1 cellular context compared by ENCODE assay signal in genomic region chr16:57447142-57447962, GRCh38.
TF ChIP-seq lines count a peak whose summit lies in the region.

Gene CIAPIN1, minus strand, starts transcription at chr16:57447385. Its CDS starts 6,457 bp downstream, at chr16:57440928.
Gene COQ9, plus strand, starts transcription at chr16:57447479. Its CDS starts 27 bp downstream, at chr16:57447506.

TF ChIP-seq in GM23338, 12 proteins besides CTCF, POLR2A, EP300 and RAD21:
- TF ChIP-seq, protein P1, sequence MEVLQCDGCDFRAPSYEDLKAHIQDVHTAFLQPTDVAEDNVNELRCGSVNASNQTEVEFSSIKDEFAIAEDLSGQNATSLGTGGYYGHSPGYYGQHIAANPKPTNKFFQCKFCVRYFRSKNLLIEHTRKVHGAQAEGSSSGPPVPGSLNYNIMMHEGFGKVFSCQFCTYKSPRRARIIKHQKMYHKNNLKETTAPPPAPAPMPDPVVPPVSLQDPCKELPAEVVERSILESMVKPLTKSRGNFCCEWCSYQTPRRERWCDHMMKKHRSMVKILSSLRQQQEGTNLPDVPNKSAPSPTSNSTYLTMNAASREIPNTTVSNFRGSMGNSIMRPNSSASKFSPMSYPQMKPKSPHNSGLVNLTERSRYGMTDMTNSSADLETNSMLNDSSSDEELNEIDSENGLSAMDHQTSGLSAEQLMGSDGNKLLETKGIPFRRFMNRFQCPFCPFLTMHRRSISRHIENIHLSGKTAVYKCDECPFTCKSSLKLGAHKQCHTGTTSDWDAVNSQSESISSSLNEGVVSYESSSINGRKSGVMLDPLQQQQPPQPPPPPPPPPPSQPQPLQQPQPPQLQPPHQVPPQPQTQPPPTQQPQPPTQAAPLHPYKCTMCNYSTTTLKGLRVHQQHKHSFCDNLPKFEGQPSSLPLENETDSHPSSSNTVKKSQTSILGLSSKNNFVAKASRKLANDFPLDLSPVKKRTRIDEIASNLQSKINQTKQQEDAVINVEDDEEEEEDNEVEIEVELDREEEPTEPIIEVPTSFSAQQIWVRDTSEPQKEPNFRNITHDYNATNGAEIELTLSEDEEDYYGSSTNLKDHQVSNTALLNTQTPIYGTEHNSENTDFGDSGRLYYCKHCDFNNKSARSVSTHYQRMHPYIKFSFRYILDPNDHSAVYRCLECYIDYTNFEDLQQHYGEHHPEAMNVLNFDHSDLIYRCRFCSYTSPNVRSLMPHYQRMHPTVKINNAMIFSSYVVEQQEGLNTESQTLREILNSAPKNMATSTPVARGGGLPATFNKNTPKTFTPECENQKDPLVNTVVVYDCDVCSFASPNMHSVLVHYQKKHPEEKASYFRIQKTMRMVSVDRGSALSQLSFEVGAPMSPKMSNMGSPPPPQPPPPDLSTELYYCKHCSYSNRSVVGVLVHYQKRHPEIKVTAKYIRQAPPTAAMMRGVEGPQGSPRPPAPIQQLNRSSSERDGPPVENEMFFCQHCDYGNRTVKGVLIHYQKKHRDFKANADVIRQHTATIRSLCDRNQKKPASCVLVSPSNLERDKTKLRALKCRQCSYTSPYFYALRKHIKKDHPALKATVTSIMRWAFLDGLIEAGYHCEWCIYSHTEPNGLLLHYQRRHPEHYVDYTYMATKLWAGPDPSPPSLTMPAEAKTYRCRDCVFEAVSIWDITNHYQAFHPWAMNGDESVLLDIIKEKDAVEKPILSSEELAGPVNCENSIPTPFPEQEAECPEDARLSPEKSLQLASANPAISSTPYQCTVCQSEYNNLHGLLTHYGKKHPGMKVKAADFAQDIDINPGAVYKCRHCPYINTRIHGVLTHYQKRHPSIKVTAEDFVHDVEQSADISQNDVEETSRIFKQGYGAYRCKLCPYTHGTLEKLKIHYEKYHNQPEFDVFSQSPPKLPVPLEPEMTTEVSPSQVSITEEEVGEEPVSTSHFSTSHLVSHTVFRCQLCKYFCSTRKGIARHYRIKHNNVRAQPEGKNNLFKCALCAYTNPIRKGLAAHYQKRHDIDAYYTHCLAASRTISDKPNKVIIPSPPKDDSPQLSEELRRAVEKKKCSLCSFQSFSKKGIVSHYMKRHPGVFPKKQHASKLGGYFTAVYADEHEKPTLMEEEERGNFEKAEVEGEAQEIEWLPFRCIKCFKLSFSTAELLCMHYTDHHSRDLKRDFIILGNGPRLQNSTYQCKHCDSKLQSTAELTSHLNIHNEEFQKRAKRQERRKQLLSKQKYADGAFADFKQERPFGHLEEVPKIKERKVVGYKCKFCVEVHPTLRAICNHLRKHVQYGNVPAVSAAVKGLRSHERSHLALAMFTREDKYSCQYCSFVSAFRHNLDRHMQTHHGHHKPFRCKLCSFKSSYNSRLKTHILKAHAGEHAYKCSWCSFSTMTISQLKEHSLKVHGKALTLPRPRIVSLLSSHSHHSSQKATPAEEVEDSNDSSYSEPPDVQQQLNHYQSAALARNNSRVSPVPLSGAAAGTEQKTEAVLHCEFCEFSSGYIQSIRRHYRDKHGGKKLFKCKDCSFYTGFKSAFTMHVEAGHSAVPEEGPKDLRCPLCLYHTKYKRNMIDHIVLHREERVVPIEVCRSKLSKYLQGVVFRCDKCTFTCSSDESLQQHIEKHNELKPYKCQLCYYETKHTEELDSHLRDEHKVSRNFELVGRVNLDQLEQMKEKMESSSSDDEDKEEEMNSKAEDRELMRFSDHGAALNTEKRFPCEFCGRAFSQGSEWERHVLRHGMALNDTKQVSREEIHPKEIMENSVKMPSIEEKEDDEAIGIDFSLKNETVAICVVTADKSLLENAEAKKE (CRISPR knock-in tag; IDR thresholded peaks at IDR 0.05): no peak
- no peak for TF ChIP-seq STAT1 (IDR thresholded peaks at IDR 0.05; ENCODE audit: unreplicated experiment)
- peak; percentile 91 for TF ChIP-seq CREB1 (CRISPR knock-in tag; IDR thresholded peaks at IDR 0.05; ENCODE audit: low read depth)
- peak; percentile 8 for TF ChIP-seq REST (IDR thresholded peaks at IDR 0.05; ENCODE audit: unreplicated experiment)
- TF ChIP-seq ZNF331 (CRISPR knock-in tag; IDR thresholded peaks at IDR 0.05; ENCODE audit: low read depth): no peak
- peak; percentile 95 for TF ChIP-seq ETS1 (IDR thresholded peaks at IDR 0.05)
- peak; percentile 95 for TF ChIP-seq POLR2AphosphoS5 (IDR thresholded peaks at IDR 0.05; ENCODE audit: low read depth)
- TF ChIP-seq JUNB (IDR thresholded peaks at IDR 0.05; ENCODE audit: unreplicated experiment): no peak
